ENCODE assay signal across 14 cellular contexts in genomic region chr12:113005759-113006158, GRCh38. TPM values are rescaled to one million over a fixed set of nuclear protein-coding genes. Genes with fewer than 3 reads are reported as not detected.
DNase-seq lines count a peak whose midpoint lies in the region; ATAC-seq and TF ChIP-seq lines count a peak whose summit lies in the region.
"Had no signal": no experiment of that assay in that cellular context is flagged by ENCODE, and none has a peak within 500 bp of the region (broad histone marks: within the 10 kb centered on the region; RNA-seq: fewer than 3 reads in every experiment).

No MANE protein-coding gene starts in this region.

- H4K20me1 ChIP-seq in SK-N-SH (ENCODE audit: insufficient read depth) = no peaks in the 10 kb centered on the region

- H3K27ac Mint-ChIP-seq in endothelial cell (ENCODE audit: unreplicated experiment) = no peak overlapping the region
- H3K27ac Mint-ChIP-seq: activated T-cell treated with anti-CD3 and anti-CD28 coated beads, Interleukin-2, amount 50 U/mL, for 24 hours; CD4-positive, CD25-positive, alpha-beta regulatory T cell; stimulated activated effector memory CD8-positive, alpha-beta T cell treated with anti-CD3 and anti-CD28 coated beads, Interleukin-12 subunit alpha, Interleukin-12 subunit beta, amount 100 ng/mL, for 72 hours had no signal

- no peaks in the 10 kb centered on the region for H3K9me3 ChIP-seq in SK-N-SH

- ATAC-seq in SK-N-SH treated with all-trans-retinoic acid at 6 μM for 48 hours (no peak), HG03135 (IDR thresholded peaks at IDR 0.05; ENCODE audit: unreplicated experiment) (no peak), GM19467 (IDR thresholded peaks at IDR 0.05; ENCODE audit: unreplicated experiment) (no peak)
- ATAC-seq: left ventricle myocardium superior; stimulated activated effector memory CD8-positive, alpha-beta T cell treated with anti-CD3 and anti-CD28 coated beads, Interleukin-12 subunit alpha, Interleukin-12 subunit beta, amount 100 ng/mL, for 72 hours had no signal

- TF ChIP-seq RAD21 in SK-N-SH (IDR thresholded peaks at IDR 0.05; ENCODE audit: low read length) = peak; percentile 23; the same call in 1 of the 2 replicates

- no peak overlapping the region for H3K4me2 ChIP-seq in SK-N-SH

- no peaks in the 10 kb centered on the region for H3K79me2 ChIP-seq in SK-N-SH (ENCODE audit: insufficient read depth)

- peak; percentile 38; the same call in 1 of the 2 replicates for TF ChIP-seq CTCF in SK-N-SH (IDR thresholded peaks at IDR 0.05)
- peak; percentile 60 for TF ChIP-seq CTCF in endothelial cell (IDR thresholded peaks at IDR 0.05; ENCODE audit: unreplicated experiment)
- peak; percentile 52 for TF ChIP-seq CTCF in retinal pigment epithelial cell (conservative IDR thresholded peaks at IDR 0.05; ENCODE audit: low read depth, low read length)

- no peaks in the 10 kb centered on the region for H3K9me2 ChIP-seq in SK-N-SH

- no peaks in the 10 kb centered on the region for H3K36me3 Mint-ChIP-seq in endothelial cell (ENCODE audit: low read depth, unreplicated experiment)

- TF ChIP-seq EP300 in SK-N-SH (IDR thresholded peaks at IDR 0.05; ENCODE audit: borderline replicate concordance in 1 of 2, low read depth in 1 of 2, low read length in 1 of 2) = no peak

- peaks cover 0 to 2% of the 10 kb centered on the region in 2 experiments; a peak in 1 of 4 replicates for H3K4me1 ChIP-seq in SK-N-SH (ENCODE audit: control insufficient read depth in 1 of 2, insufficient read depth in 2 of 2, low read depth in 1 of 2, low read length in 1 of 2)

- POLR2A ChIA-PET in SK-N-SH (lab: Yijun Ruan, JAX) = no interaction called here

- 36% methylated on average over 4 of the region's 4 CpGs for WGBS in SK-N-SH (ENCODE audit: low lambda C conversion rate)

- H3K4me3 Mint-ChIP-seq in endothelial cell (ENCODE audit: unreplicated experiment) = no peak overlapping the region
- H3K4me3 Mint-ChIP-seq: activated T-cell treated with anti-CD3 and anti-CD28 coated beads, Interleukin-2, amount 50 U/mL, for 24 hours; CD4-positive, CD25-positive, alpha-beta regulatory T cell; stimulated activated effector memory CD8-positive, alpha-beta T cell treated with anti-CD3 and anti-CD28 coated beads, Interleukin-12 subunit alpha, Interleukin-12 subunit beta, amount 100 ng/mL, for 72 hours had no signal

- CTCF ChIA-PET in SK-N-SH (lab: Yijun Ruan, JAX) = interaction anchor here (0.6 to 2.3 kb wide), 6 partner anchors 13 to 232 kb away, joined by 3 to 14 read pairs (median 5); no protein-coding TSS in a partner anchor

- H3K4me3 ChIP-seq in SK-N-SH (ENCODE audit: low read depth in 2 of 2, low read length in 1 of 2) (no peak overlapping the region), retinal pigment epithelial cell (ENCODE audit: low read length) (no peak overlapping the region)

- H3K27me3 Mint-ChIP-seq in endothelial cell (ENCODE audit: unreplicated experiment) = peaks cover 1% of the 10 kb centered on the region
- H3K27me3 Mint-ChIP-seq: activated T-cell treated with anti-CD3 and anti-CD28 coated beads, Interleukin-2, amount 50 U/mL, for 24 hours; CD4-positive, CD25-positive, alpha-beta regulatory T cell had no signal

- H3K9ac ChIP-seq in SK-N-SH = no peak overlapping the region

- DNase-seq in SK-N-SH = peak; percentile 40
- peak; percentile 5 for DNase-seq in NCI-H69 (lab: John Stamatoyannopoulos, UW)
- DNase-seq in endothelial cell (ENCODE audit: low spot score) = peak; percentile 13
- no peak for DNase-seq in retinal pigment epithelial cell (ENCODE audit: low read depth)
- DNase-seq in SK-N-DZ (ENCODE audit: low spot score) = no peak
- DNase-seq: activated T-cell treated with anti-CD3 and anti-CD28 coated beads, Interleukin-2, amount 50 U/mL, for 24 hours; CD4-positive, CD25-positive, alpha-beta regulatory T cell; effector CD8-positive, alpha-beta T cell; left ventricle myocardium superior had no signal

- no peaks in the 10 kb centered on the region for H3F3A ChIP-seq in SK-N-SH (replicated peaks; ENCODE audit: insufficient read depth)

- no peak overlapping the region for H3K27ac ChIP-seq in SK-N-SH (ENCODE audit: low read depth in 2 of 2, low read length in 1 of 2)

- no peaks in the 10 kb centered on the region for H3K36me3 ChIP-seq in SK-N-SH (replicated peaks in 1 of 2; ENCODE audit: control insufficient read depth in 1 of 2, insufficient read depth in 2 of 2, low read length in 1 of 2)

- H3K27me3 ChIP-seq in SK-N-SH (ENCODE audit: insufficient read depth) = no peaks in the 10 kb centered on the region

- H3K4me1 Mint-ChIP-seq in endothelial cell (ENCODE audit: unreplicated experiment) = no peaks in the 10 kb centered on the region
- H3K4me1 Mint-ChIP-seq: stimulated activated effector memory CD8-positive, alpha-beta T cell treated with anti-CD3 and anti-CD28 coated beads, Interleukin-12 subunit alpha, Interleukin-12 subunit beta, amount 100 ng/mL, for 72 hours had no signal

- no peaks in the 10 kb centered on the region for H3K9me3 Mint-ChIP-seq in endothelial cell (ENCODE audit: unreplicated experiment)

- no peak overlapping the region for H2AFZ ChIP-seq in SK-N-SH (ENCODE audit: low read depth)

TF ChIP-seq in SK-N-SH, 30 proteins besides CTCF, POLR2A, EP300 and RAD21 (continues in another document):
- TF ChIP-seq FOXM1 (IDR thresholded peaks at IDR 0.05; ENCODE audit: low read depth) = no peak
- no peak for TF ChIP-seq REST (IDR thresholded peaks at IDR 0.05; ENCODE audit: low read depth, low read length)
- no peak for TF ChIP-seq EZH2phosphoT487 (IDR thresholded peaks at IDR 0.05; ENCODE audit: borderline replicate concordance, low read depth)

TF ChIP-seq in SK-N-SH treated with all-trans-retinoic acid at 6 μM for 48 hours, 23 proteins besides CTCF, POLR2A, EP300 and RAD21:
- TF ChIP-seq ZFP30 (CRISPR knock-in tag; IDR thresholded peaks at IDR 0.05) (no peak), GLIS3 (CRISPR knock-in tag; IDR thresholded peaks at IDR 0.05) (no peak), OSR1 (CRISPR knock-in tag; IDR thresholded peaks at IDR 0.05) (no peak), POU6F1 (CRISPR knock-in tag; IDR thresholded peaks at IDR 0.05; ENCODE audit: borderline replicate concordance, low read depth) (no peak), BACH2 (CRISPR knock-in tag; IDR thresholded peaks at IDR 0.05; ENCODE audit: borderline replicate concordance) (no peak), CSDC2 (CRISPR knock-in tag; IDR thresholded peaks at IDR 0.05) (no peak), TCF4 (CRISPR knock-in tag; IDR thresholded peaks at IDR 0.05; ENCODE audit: borderline replicate concordance) (no peak), TOX (CRISPR knock-in tag; IDR thresholded peaks at IDR 0.05; ENCODE audit: borderline replicate concordance) (no peak), SNAI2 (CRISPR knock-in tag; IDR thresholded peaks at IDR 0.05) (no peak), ZNF70 (CRISPR knock-in tag; IDR thresholded peaks at IDR 0.05) (no peak), ZFP3 (CRISPR knock-in tag; IDR thresholded peaks at IDR 0.05) (no peak), ZC3H10 (CRISPR knock-in tag; IDR thresholded peaks at IDR 0.05) (no peak), ISL1 (CRISPR knock-in tag; IDR thresholded peaks at IDR 0.05) (no peak), ZNF565 (CRISPR knock-in tag; conservative IDR thresholded peaks at IDR 0.05; ENCODE audit: low read depth) (no peak), CREB5 (CRISPR knock-in tag; IDR thresholded peaks at IDR 0.05; ENCODE audit: low read depth) (no peak)

RNA-seq across cellular contexts. Expression of gene OAS2, which starts 27.4 kb away (rescaled TPM):
- polyA plus RNA-seq in SK-N-SH (2012; rRNA removed) = 0.02 TPM in 1 of 2 replicates, not detected in the other
- under 0.01 and 0.01 TPM in 2 replicates for polyA plus RNA-seq in SK-N-SH (2012; cell fraction: cytosol; rRNA removed)
- 0.01 TPM in 1 of 2 replicates, not detected in the other for polyA plus RNA-seq in SK-N-SH (2012; cell fraction: nucleus; rRNA removed)
- 0.41 TPM for total RNA-seq in endothelial cell (ENCODE audit: unreplicated experiment)
- not detected in 2 replicates for polyA plus RNA-seq in SK-N-DZ (2014; cell fraction: cytosol; rRNA removed)
- not detected in 2 replicates for polyA plus RNA-seq in SK-N-DZ (2014; cell fraction: nucleus; rRNA removed)

RNA-seq across cellular contexts. Expression of gene DTX1, which starts 50.8 kb away (rescaled TPM):
- polyA plus RNA-seq in SK-N-SH (2012; rRNA removed) = 0.72 and 1.0 TPM in 2 replicates
- polyA plus RNA-seq in SK-N-SH (2012; cell fraction: cytosol; rRNA removed) = 0.40 and 0.96 TPM in 2 replicates
- 2.4 and 2.7 TPM in 2 replicates for polyA plus RNA-seq in SK-N-SH (2012; cell fraction: nucleus; rRNA removed)
- 62.8 TPM for total RNA-seq in endothelial cell (ENCODE audit: unreplicated experiment)
- polyA plus RNA-seq in SK-N-DZ (2014; cell fraction: cytosol; rRNA removed) = 5.7 and 9.1 TPM in 2 replicates
- 14.1 and 18.9 TPM in 2 replicates for polyA plus RNA-seq in SK-N-DZ (2014; cell fraction: nucleus; rRNA removed)
- total RNA-seq: M059J had no signal

Comparison
In these comparisons a context has a peak if more than half of its experiments do, and no peak if none do; other contexts are left out.
1. DNase-seq: peak in SK-N-SH (single experiment), NCI-H69 (single experiment) and endothelial cell (single experiment); none in retinal pigment epithelial cell (single experiment) and SK-N-DZ (single experiment).
2. Peak in every context shown above with its lines, with median percentiles within 50 percentile points of each other: CTCF ChIP-seq.